ENCODE assay signal across 14 cellular contexts in genomic region chr11:68891356-68891948, GRCh38. TPM values are rescaled to one million over a fixed set of nuclear protein-coding genes. Genes with fewer than 3 reads are reported as not detected.
DNase-seq lines count a peak whose midpoint lies in the region; ATAC-seq and TF ChIP-seq lines count a peak whose summit lies in the region.
"Had no signal": no experiment of that assay in that cellular context is flagged by ENCODE, and none has a peak within 500 bp of the region (broad histone marks: within the 10 kb centered on the region; RNA-seq: fewer than 3 reads in every experiment).

No MANE protein-coding gene starts in this region.

- WGBS in heart left ventricle, 4 donors = 29 to 32% (median 31%) methylated on average over 7 to 17 of the region's 17 CpGs
- WGBS in prostate gland = 45% methylated on average over 17 of the region's 17 CpGs

- BruUV-seq in A673 (replicated peaks; lab: Mats Ljungman, UMichigan) = no TSS peak

- H3K27me3 ChIP-seq in A673 (replicated peaks; ENCODE audit: insufficient read depth, low read depth, low read length, poor library complexity) = no peaks in the 10 kb centered on the region
- no peaks in the 10 kb centered on the region for H3K27me3 ChIP-seq in ascending aorta
- H3K27me3 ChIP-seq in heart left ventricle = no peaks in the 10 kb centered on the region
- H3K27me3 ChIP-seq in prostate gland (replicated peaks; ENCODE audit: insufficient read depth) = no peaks in the 10 kb centered on the region
- H3K27me3 ChIP-seq: adrenal gland, foreskin keratinocyte had no signal

- H3K27ac ChIP-seq in A673 (ENCODE audit: low read depth, low read length, poor library complexity, severe bottlenecking) = peak overlapping the region; percentile 66
- H3K27ac ChIP-seq in ascending aorta = peak overlapping the region; percentile 61 to 82
- H3K27ac ChIP-seq in heart left ventricle = peak overlapping the region; percentile 26 to 90 (median 81)
- peak overlapping the region; percentile 78 to 88 for H3K27ac ChIP-seq in prostate gland
- H3K27ac ChIP-seq: foreskin keratinocyte had no signal

- peaks cover 41% of the 10 kb centered on the region for H3K36me3 ChIP-seq in A673 (ENCODE audit: insufficient read depth, low read length, poor library complexity, severe bottlenecking)
- peaks cover 40 to 41% of the 10 kb centered on the region in 2 donors for H3K36me3 ChIP-seq in ascending aorta
- H3K36me3 ChIP-seq in heart left ventricle = peaks cover 0 to 52% (median 45%) of the 10 kb centered on the region in 9 donors
- peaks cover 0 to 7% of the 10 kb centered on the region in 2 donors for H3K36me3 ChIP-seq in prostate gland

- H3K4me3 ChIP-seq in A673 (ENCODE audit: low read depth, low read length, poor library complexity, severe bottlenecking) (no peak overlapping the region), ascending aorta (peak overlapping the region in 1 of 2 donors; percentile 37), heart left ventricle (peak overlapping the region in 5 of 12 donors; percentile 9 to 39 (median 31)), prostate gland (no peak overlapping the region)
- H3K4me3 ChIP-seq: adrenal gland had no signal

- intact Hi-C loops in A673 (cut with micrococcal nuclease; ENCODE audit: unreplicated experiment) (loop anchor here (10.0 kb wide), 1 partner anchor 257 kb away; no protein-coding TSS in a partner anchor), ascending aorta (cut with DNase I) (loop anchor here (2.0 to 5.0 kb wide), 3 partner anchors 19 to 56 kb away; no protein-coding TSS in a partner anchor), heart left ventricle (cut with DNase I) (loop anchor here in 4 of 10 donors (2.0 to 5.0 kb wide), 4 partner anchors 49 to 121 kb away; partner anchors contain the start of genes CPT1A (in 1 of the 4) and MRGPRF (in 1 of the 4)), prostate gland (cut with DNase I) (no loop called here)

- TF ChIP-seq CTCF in A673 (conservative IDR thresholded peaks at IDR 0.05; ENCODE audit: low read depth, low read length) (no peak), ascending aorta (IDR thresholded peaks at IDR 0.05) (no peak), heart left ventricle (IDR thresholded peaks at IDR 0.05) (no peak), prostate gland (IDR thresholded peaks at IDR 0.05) (no peak)

- CTCF ChIA-PET in A673 (lab: Charles Lee) = interaction anchor here (1.6 kb wide), 1 partner anchor 248 kb away, joined by 3 read pairs; no protein-coding TSS in a partner anchor

- POLR2A ChIA-PET in A673 (lab: Charles Lee; ENCODE audit: low non-redundant PET) = no interaction called here

- no peak for TF ChIP-seq POLR2A in heart left ventricle (IDR thresholded peaks at IDR 0.05)
- no peak for TF ChIP-seq POLR2A in prostate gland (IDR thresholded peaks at IDR 0.05)

- ATAC-seq in heart left ventricle = peak; percentile 1 to 20 (median 7)
- ATAC-seq in HG02759 (IDR thresholded peaks at IDR 0.05; ENCODE audit: unreplicated experiment) = no peak
- no peak for ATAC-seq in HG03045 (IDR thresholded peaks at IDR 0.05; ENCODE audit: unreplicated experiment)
- ATAC-seq: foreskin keratinocyte had no signal

- no peaks in the 10 kb centered on the region for H3K9me3 ChIP-seq in A673 (ENCODE audit: low read depth, low read length, poor library complexity, severe bottlenecking)
- H3K9me3 ChIP-seq in ascending aorta = no peaks in the 10 kb centered on the region
- H3K9me3 ChIP-seq in heart left ventricle = no peaks in the 10 kb centered on the region
- no peaks in the 10 kb centered on the region for H3K9me3 ChIP-seq in prostate gland
- H3K9me3 ChIP-seq: adrenal gland, Caco-2 had no signal

- peaks cover 25% of the 10 kb centered on the region for H3K4me1 ChIP-seq in A673 (ENCODE audit: insufficient read depth, low read length, poor library complexity, severe bottlenecking)
- peaks cover 14 to 16% of the 10 kb centered on the region in 2 donors for H3K4me1 ChIP-seq in ascending aorta
- H3K4me1 ChIP-seq in heart left ventricle = peaks cover 6 to 31% (median 18%) of the 10 kb centered on the region in 12 donors
- peaks cover 16% of the 10 kb centered on the region for H3K4me1 ChIP-seq in prostate gland (replicated peaks)
- H3K4me1 ChIP-seq: Caco-2, foreskin keratinocyte had no signal

- no peak for DNase-seq in A673 (ENCODE audit: low spot score)
- DNase-seq in ascending aorta (ENCODE audit: low spot score in 2 of 2) = no peak
- peak in 1 of 5 donors; percentile 20 for DNase-seq in heart left ventricle
- DNase-seq in prostate gland (ENCODE audit: low spot score) = peak; percentile 24
- no peak for DNase-seq in stimulated activated CD4-positive, alpha-beta T cell treated with anti-CD3 and anti-CD28 coated beads, Interleukin-15, amount 100 ng/mL, for 24 hours
- no peak for DNase-seq in SHP77 (lab: John Stamatoyannopoulos, UW)
- DNase-seq: activated CD4-positive, alpha-beta T cell treated with anti-CD3 and anti-CD28 coated beads for 1 hour; Caco-2; foreskin keratinocyte; GOT3; stimulated activated naive CD4-positive, alpha-beta T cell treated with Interleukin-2 at 50 U/mL for 16 hours had no signal

RNA-seq across cellular contexts. Expression of gene MRPL21, which starts 12.2 kb away (rescaled TPM):
- total RNA-seq in A673 (2021) = 126 and 138 TPM in 2 replicates
- 14.2 TPM for total RNA-seq in ascending aorta
- 100 to 1,000 TPM in 2 of 9 donors, 10 to 100 TPM in 7; 59.9 to 120 (median 87.9) TPM for total RNA-seq in heart left ventricle
- polyA plus RNA-seq in heart left ventricle = 100 to 1,000 TPM; 117 to 230 TPM
- 10 to 100 TPM; 41.1 to 76.9 TPM for total RNA-seq in prostate gland

RNA-seq across cellular contexts. Expression of gene IGHMBP2, which starts 12.2 kb away (rescaled TPM):
- 48.7 and 49.9 TPM in 2 replicates for total RNA-seq in A673 (2021)
- 52.0 TPM for total RNA-seq in ascending aorta
- total RNA-seq in heart left ventricle = 10 to 100 TPM in 6 of 9 donors, 1 to 10 TPM in 3; 8.3 to 18.9 (median 13.7) TPM
- 10 to 100 TPM; 10.3 to 12.6 TPM for polyA plus RNA-seq in heart left ventricle
- 10 to 100 TPM; 17.3 to 34.0 TPM for total RNA-seq in prostate gland

RNA-seq across cellular contexts. Expression of gene CPT1A, which starts 49.7 kb away (rescaled TPM):
- total RNA-seq in A673 (2021) (15.5 TPM in 2 replicates), ascending aorta (76.3 TPM), heart left ventricle (100 to 1,000 TPM in 1 of 9 donors, 10 to 100 TPM in 8; 33.0 to 116 (median 51.9) TPM), prostate gland (10 to 100 TPM; 33.3 to 55.2 TPM)
- polyA plus RNA-seq in heart left ventricle = 10 to 100 TPM; 20.9 to 38.5 TPM

Comparison
In these comparisons a context has a peak if more than half of its experiments do, and no peak if none do; other contexts are left out.
1. ATAC-seq: peak in heart left ventricle (4 of 4); none in HG02759 (single experiment) and HG03045 (single experiment).
2. Peak in every context shown above with its lines, with median percentiles within 50 percentile points of each other: H3K27ac ChIP-seq.